8 cellular contexts compared by ENCODE assay signal in the genomic region with DNA sequence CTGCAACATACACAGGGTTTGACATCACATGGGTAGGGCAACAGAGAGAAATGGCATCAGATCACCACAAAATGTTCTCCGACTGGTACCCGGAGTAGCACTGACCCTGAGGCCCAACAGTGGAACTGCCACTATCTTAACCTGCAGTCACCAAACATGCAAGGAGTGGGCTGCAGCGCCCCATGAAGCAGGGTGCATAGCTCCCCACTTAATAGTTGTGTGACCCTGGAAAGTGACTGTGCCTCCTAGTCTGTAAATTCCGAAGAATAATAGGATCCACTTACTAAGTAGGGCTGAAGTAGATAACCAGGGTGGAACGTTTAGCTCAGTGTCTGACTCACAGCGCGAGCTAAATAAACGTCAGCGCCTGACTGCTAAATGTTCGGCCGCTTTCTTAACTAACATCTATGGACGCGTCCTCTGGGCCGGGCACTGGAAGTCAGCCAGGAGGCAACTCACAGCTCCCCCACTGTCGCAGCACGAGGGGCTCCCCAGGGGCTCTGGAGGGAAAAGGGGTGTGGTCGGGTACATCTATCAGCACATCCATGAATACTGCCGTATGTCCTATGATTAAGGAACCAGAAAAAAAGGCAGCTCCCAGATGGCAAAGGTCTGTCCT. TPM values are rescaled to one million over a fixed set of nuclear protein-coding genes. Genes with fewer than 3 reads are reported as not detected.
A peak's percentile ranks its signal among the peaks of the same experiment; 100 is the strongest.
DNase-seq lines count a peak whose midpoint lies in the region; ATAC-seq, FAIRE-seq and TF ChIP-seq lines count a peak whose summit lies in the region.

No MANE protein-coding gene starts in this region.

- no peak for TF ChIP-seq EP300 in ovary (IDR thresholded peaks at IDR 0.05)

- peaks cover 27% of the 10 kb centered on the region for H3K36me3 ChIP-seq in CD4-positive, CD25-positive, alpha-beta regulatory T cell (ENCODE audit: control insufficient read depth, insufficient read depth, low read length)
- no peaks in the 10 kb centered on the region for H3K36me3 ChIP-seq in ovary

- H3K4me1 ChIP-seq in CD4-positive, CD25-positive, alpha-beta regulatory T cell (ENCODE audit: control insufficient read depth, insufficient read depth, low read length, poor library complexity, severe bottlenecking), result peaks cover 27% of the 10 kb centered on the region
- peaks cover 10% of the 10 kb centered on the region for H3K4me1 ChIP-seq in ovary (ENCODE audit: insufficient read depth)

- 12 to 19% (median 13%) methylated on average over 18 of the region's 18 CpGs for WGBS in ovary, 3 donors

- peaks cover 17% of the 10 kb centered on the region for H3K27me3 Mint-ChIP-seq in CD4-positive, CD25-positive, alpha-beta regulatory T cell
- peaks cover 2% of the 10 kb centered on the region for H3K27me3 Mint-ChIP-seq in activated CD4-positive, alpha-beta memory T cell treated with anti-CD3 and anti-CD28 coated beads for 36 hours

- no peak for ATAC-seq in CD4-positive, CD25-positive, alpha-beta regulatory T cell (ENCODE audit: low read depth in 2 of 2)
- no peak for ATAC-seq in GM18502 (IDR thresholded peaks at IDR 0.05; ENCODE audit: poor library complexity, unreplicated experiment)

- no peak for TF ChIP-seq CTCF in fibroblast of pulmonary artery (IDR thresholded peaks at IDR 0.05; ENCODE audit: low read length, missing control alignments)
- no peak for TF ChIP-seq CTCF in ovary (IDR thresholded peaks at IDR 0.05)

- H3K36me3 Mint-ChIP-seq in CD4-positive, CD25-positive, alpha-beta regulatory T cell, result peaks cover 15% of the 10 kb centered on the region
- H3K36me3 Mint-ChIP-seq in activated CD4-positive, alpha-beta memory T cell treated with anti-CD3 and anti-CD28 coated beads for 36 hours, result peaks cover 13% of the 10 kb centered on the region

- no peak for FAIRE-seq in frontal cortex (lab: Jason Lieb, UNC)

- H3K27ac ChIP-seq in CD4-positive, CD25-positive, alpha-beta regulatory T cell (ENCODE audit: insufficient read depth, low read length, poor library complexity, severe bottlenecking), result peak overlapping the region; percentile 74
- H3K27ac ChIP-seq in ovary, result no peak overlapping the region

- POLR2A ChIA-PET in activated CD4-positive, alpha-beta memory T cell treated with anti-CD3 and anti-CD28 coated beads for 36 hours (lab: Charles Lee), result interaction anchor here (1.4 kb wide), 2 partner anchors 231 to 529 kb away, joined by 3 to 7 read pairs; a partner anchor contains a TSS

- CTCF ChIA-PET in activated CD4-positive, alpha-beta memory T cell treated with anti-CD3 and anti-CD28 coated beads for 36 hours (lab: Charles Lee), result interaction anchor here (0.7 to 2.9 kb wide), 7 partner anchors 12 to 573 kb away, joined by 3 to 11 read pairs (median 4); no protein-coding TSS in a partner anchor

- H3K4me3 ChIP-seq in CD4-positive, CD25-positive, alpha-beta regulatory T cell (ENCODE audit: low read depth, low read length), result peak overlapping the region; percentile 80
- H3K4me3 ChIP-seq in fibroblast of pulmonary artery (replicated peaks; ENCODE audit: low read depth, low read length) (peak overlapping the region; percentile 96), ovary (peak overlapping the region; percentile 98)

- no peak for TF ChIP-seq POLR2A in ovary (IDR thresholded peaks at IDR 0.05)

- intact Hi-C loops in activated CD4-positive, alpha-beta memory T cell treated with anti-CD3 and anti-CD28 coated beads for 36 hours (cut with micrococcal nuclease), result no loop called here
- intact Hi-C loops in ovary (cut with DNase I), result no loop called here

- peak in 1 of 3 donors; percentile 7 for DNase-seq in CD4-positive, CD25-positive, alpha-beta regulatory T cell
- DNase-seq in HK-2 (ENCODE audit: unreplicated experiment) (peak; percentile 44), fibroblast of pulmonary artery (ENCODE audit: low read depth) (peak; percentile 77), ovary (peak in 3 of 5 donors; percentile 44 to 58 (median 57)), NCI-H1436 treated with DMSO at 0.1 percent for 48 hours (lab: John Stamatoyannopoulos, UW) (no peak), frontal cortex (ENCODE audit: low spot score in 2 of 2) (no peak)
- DNase-seq in activated CD4-positive, alpha-beta memory T cell treated with anti-CD3 and anti-CD28 coated beads for 36 hours, result peak; percentile 37

- H3K4me3 Mint-ChIP-seq in CD4-positive, CD25-positive, alpha-beta regulatory T cell, result peak overlapping the region; percentile 93 to 99 (median 97)
- H3K4me3 Mint-ChIP-seq in activated CD4-positive, alpha-beta memory T cell treated with anti-CD3 and anti-CD28 coated beads for 36 hours, result peak overlapping the region; percentile 90

- H3K27me3 ChIP-seq in CD4-positive, CD25-positive, alpha-beta regulatory T cell (ENCODE audit: control insufficient read depth, insufficient read depth, low read length), result no peaks in the 10 kb centered on the region
- H3K27me3 ChIP-seq in ovary, result no peaks in the 10 kb centered on the region

- H3K27ac Mint-ChIP-seq in CD4-positive, CD25-positive, alpha-beta regulatory T cell, result peak overlapping the region; percentile 83 to 93 (median 92)
- H3K27ac Mint-ChIP-seq in activated CD4-positive, alpha-beta memory T cell treated with anti-CD3 and anti-CD28 coated beads for 36 hours, result peak overlapping the region; percentile 73

- H3K9me3 ChIP-seq in CD4-positive, CD25-positive, alpha-beta regulatory T cell (ENCODE audit: control insufficient read depth in 2 of 2, low read length in 2 of 2), result no peaks in the 10 kb centered on the region
- H3K9me3 ChIP-seq in ovary, result no peaks in the 10 kb centered on the region

- peaks cover 0 to 51% (median 20%) of the 10 kb centered on the region in 4 donors for H3K4me1 Mint-ChIP-seq in CD4-positive, CD25-positive, alpha-beta regulatory T cell
- peaks cover 27% of the 10 kb centered on the region for H3K4me1 Mint-ChIP-seq in activated CD4-positive, alpha-beta memory T cell treated with anti-CD3 and anti-CD28 coated beads for 36 hours (ENCODE audit: low read depth)

- H3K9me3 Mint-ChIP-seq in CD4-positive, CD25-positive, alpha-beta regulatory T cell, result no peaks in the 10 kb centered on the region
- no peaks in the 10 kb centered on the region for H3K9me3 Mint-ChIP-seq in activated CD4-positive, alpha-beta memory T cell treated with anti-CD3 and anti-CD28 coated beads for 36 hours

RNA-seq across cellular contexts. Expression of a gene that starts 0.8 kb away (rescaled TPM):
- total RNA-seq in CD4-positive, CD25-positive, alpha-beta regulatory T cell, result 37.6 TPM
- polyA plus RNA-seq in CD4-positive, CD25-positive, alpha-beta regulatory T cell, result 10 to 100 TPM; 15.5 to 23.3 (median 17.6) TPM
- 10 to 100 TPM; 16.3 to 16.7 TPM for total RNA-seq in activated CD4-positive, alpha-beta memory T cell treated with anti-CD3 and anti-CD28 coated beads for 36 hours
- total RNA-seq in ovary (10 to 100 TPM; 13.4 to 29.9 (median 22.7) TPM), frontal cortex (17.1 TPM)
- polyA plus RNA-seq in ovary, result 10 to 100 TPM; 15.5 to 15.9 TPM

RNA-seq across cellular contexts. Expression of a gene that starts 29.4 kb away (rescaled TPM):
- not detected for total RNA-seq in CD4-positive, CD25-positive, alpha-beta regulatory T cell
- polyA plus RNA-seq in CD4-positive, CD25-positive, alpha-beta regulatory T cell, result not detected
- not detected for total RNA-seq in activated CD4-positive, alpha-beta memory T cell treated with anti-CD3 and anti-CD28 coated beads for 36 hours
- total RNA-seq in ovary, result under 1 TPM in 1 of 7 donors, not detected in 6; 0.31 TPM
- not detected for polyA plus RNA-seq in ovary
- not detected for total RNA-seq in frontal cortex

RNA-seq across cellular contexts. Expression of a gene that starts 33.4 kb away (rescaled TPM):
- total RNA-seq in CD4-positive, CD25-positive, alpha-beta regulatory T cell, result 3.6 TPM
- polyA plus RNA-seq in CD4-positive, CD25-positive, alpha-beta regulatory T cell, result under 1 TPM in 2 of 4 donors, not detected in 2; 0.17 to 0.65 TPM
- total RNA-seq in activated CD4-positive, alpha-beta memory T cell treated with anti-CD3 and anti-CD28 coated beads for 36 hours, result 1 to 10 TPM in 1 of 2 experiments, under 1 TPM in 1; 0.19 to 1.3 TPM
- total RNA-seq in ovary, result 10 to 100 TPM in 5 of 7 donors, 1 to 10 TPM in 2; 6.0 to 58.9 (median 19.2) TPM
- 10 to 100 TPM in 1 of 2 donors, 1 to 10 TPM in 1; 3.4 to 19.3 TPM for polyA plus RNA-seq in ovary
- total RNA-seq in frontal cortex, result 10.2 TPM

Comparison
In these comparisons a context has a peak if more than half of its experiments do, and no peak if none do; other contexts are left out.
1. DNase-seq: peak in HK-2 (single experiment), activated CD4-positive, alpha-beta memory T cell treated with anti-CD3 and anti-CD28 coated beads for 36 hours (single experiment), fibroblast of pulmonary artery (single experiment) and ovary (3 of 5); none in NCI-H1436 treated with DMSO at 0.1 percent for 48 hours (single experiment) and frontal cortex (0 of 2).
2. Peak in every context shown above with its lines, with median percentiles within 50 percentile points of each other: H3K4me3 ChIP-seq.